Comparison of ENCODE assay signal across 26 cellular contexts in the genomic region with DNA sequence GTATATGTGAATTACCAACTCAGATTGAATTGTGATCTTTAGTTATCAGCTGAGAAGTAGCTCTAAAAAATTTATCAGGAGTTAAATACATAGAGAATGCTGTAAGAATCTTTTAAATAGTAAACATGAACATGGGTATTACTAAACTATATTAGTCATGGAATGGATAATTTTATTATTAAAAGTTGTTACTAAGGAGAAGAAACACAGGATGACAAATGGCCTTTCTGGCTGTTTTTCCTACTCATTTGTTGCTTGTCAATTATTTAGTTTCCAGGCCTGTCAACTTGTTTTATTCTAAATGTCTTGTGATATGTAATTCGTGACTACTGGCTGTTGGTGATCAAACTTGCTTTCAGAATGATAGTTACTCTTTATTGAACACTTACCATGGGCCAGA. TPM values are rescaled to one million over a fixed set of nuclear protein-coding genes. Genes with fewer than 3 reads are reported as not detected.
DNase-seq lines count a peak whose midpoint lies in the region; ATAC-seq, FAIRE-seq and TF ChIP-seq lines count a peak whose summit lies in the region.
"Had no signal": no experiment of that assay in that cellular context is flagged by ENCODE, and none has a peak within 500 bp of the region (broad histone marks: within the 10 kb centered on the region; RNA-seq: fewer than 3 reads in every experiment).

No MANE protein-coding gene starts in this region.

- H3K4me1 Mint-ChIP-seq in WTC11, result peaks cover 26% of the 10 kb centered on the region
- H3K4me1 Mint-ChIP-seq: IgD-negative memory B cell had no signal

- no peaks in the 10 kb centered on the region for H4K20me1 ChIP-seq in endothelial cell of umbilical vein (replicated peaks; ENCODE audit: control insufficient read depth, extremely low read depth, insufficient read depth, low read length)
- H4K20me1 ChIP-seq: BLaER1 had no signal

- TF ChIP-seq POLR2A in endothelial cell of umbilical vein (IDR thresholded peaks at IDR 0.05; ENCODE audit: low read depth, low read length), result no peak

- no peaks in the 10 kb centered on the region for H3K4me1 ChIP-seq in endothelial cell of umbilical vein (ENCODE audit: control insufficient read depth, extremely low read depth, insufficient read depth, low read length)
- H3K4me1 ChIP-seq: BLaER1 had no signal

- no peak overlapping the region for H3K27ac ChIP-seq in endothelial cell of umbilical vein (ENCODE audit: insufficient read depth, low read depth, low read length)
- H3K27ac ChIP-seq: BLaER1, HL-60, KMS-11, RWPE1, SK-N-MC had no signal

- no peak overlapping the region for H3K4me3 ChIP-seq in endothelial cell of umbilical vein (replicated peaks in 1 of 3; ENCODE audit: insufficient read depth in 1 of 3, low read depth in 1 of 3, low read length in 3 of 3)
- H3K4me3 ChIP-seq: BLaER1, SK-N-MC had no signal

- no peaks in the 10 kb centered on the region for H3K9me3 ChIP-seq in endothelial cell of umbilical vein (replicated peaks; ENCODE audit: control insufficient read depth, insufficient read depth, low read length)
- H3K9me3 ChIP-seq: BLaER1 had no signal

- no peak overlapping the region for H3K27ac Mint-ChIP-seq in WTC11
- H3K27ac Mint-ChIP-seq: CD4-positive, CD25-positive, alpha-beta regulatory T cell; IgD-negative memory B cell had no signal

- no peaks in the 10 kb centered on the region for H3K27me3 ChIP-seq in endothelial cell of umbilical vein (ENCODE audit: control insufficient read depth in 2 of 2, insufficient read depth in 2 of 2, low read length in 2 of 2)
- H3K27me3 ChIP-seq: BLaER1 had no signal

- H3K36me3 Mint-ChIP-seq in WTC11, result peaks cover 53% of the 10 kb centered on the region

- dilution Hi-C loops in endothelial cell of umbilical vein (cut with MboI; ENCODE audit: extremely low pct_ligation_motif_present, low sequenced_read_pairs), result no loop called here

- POLR2A ChIA-PET in endothelial cell of umbilical vein (lab: Charles Lee) (no interaction called here), WTC11 (lab: Charles Lee) (no interaction called here)

- TF ChIP-seq CTCF in D721Med (IDR thresholded peaks at IDR 0.05; ENCODE audit: insufficient read depth, missing control alignments) (no peak), endothelial cell of umbilical vein (IDR thresholded peaks at IDR 0.05; ENCODE audit: extremely low read depth in 1 of 2, insufficient read depth in 1 of 2, low read depth in 1 of 2, low read length in 2 of 2) (no peak), WTC11 (IDR thresholded peaks at IDR 0.05) (no peak)

- H3K9ac ChIP-seq in endothelial cell of umbilical vein (replicated peaks; ENCODE audit: extremely low read depth, insufficient read depth, low read length), result no peak overlapping the region
- H3K9ac ChIP-seq: BLaER1, KMS-11 had no signal

- CTCF ChIA-PET in endothelial cell of umbilical vein (lab: Charles Lee), result interaction anchor here (1.0 to 8.5 kb wide), 5 partner anchors 10 to 844 kb away, joined by 3 to 51 read pairs (median 6); partner anchors contain the start of gene TBPL2
- CTCF ChIA-PET in WTC11 (lab: Charles Lee), result interaction anchor here (1.2 kb wide), 1 partner anchor 198 kb away, joined by 3 read pairs; the partner anchor contains the start of gene TBPL2

- ATAC-seq in WTC11 (no peak), GM18868 (IDR thresholded peaks at IDR 0.05; ENCODE audit: unreplicated experiment) (no peak)
- ATAC-seq: HCT116, Panc1 had no signal

- H3K9me3 Mint-ChIP-seq in WTC11, result no peaks in the 10 kb centered on the region
- H3K9me3 Mint-ChIP-seq: CD4-positive, CD25-positive, alpha-beta regulatory T cell; IgD-negative memory B cell had no signal

- no TSS peak for BruUV-seq in endothelial cell of umbilical vein (replicated peaks; lab: Mats Ljungman, UMichigan)

- H3K4me2 ChIP-seq in endothelial cell of umbilical vein (ENCODE audit: insufficient read depth, low read length), result no peak overlapping the region
- H3K4me2 ChIP-seq: BLaER1, KMS-11 had no signal

- no peaks in the 10 kb centered on the region for H3K27me3 Mint-ChIP-seq in WTC11 (ENCODE audit: low read depth)
- H3K27me3 Mint-ChIP-seq: CD4-positive, CD25-positive, alpha-beta regulatory T cell; IgD-negative memory B cell had no signal

- DNase-seq in D721Med (ENCODE audit: insufficient read length, low spot score) (no peak), M059J (ENCODE audit: low read depth) (peak; percentile 8), endothelial cell of umbilical vein (ENCODE audit: low read depth, low spot score) (peak; percentile 16), myocyte (ENCODE audit: low read depth) (peak; percentile 10), WTC11 (ENCODE audit: low spot score) (no peak), putamen (ENCODE audit: low spot score) (no peak)
- DNase-seq: CD4-positive, CD25-positive, alpha-beta regulatory T cell; NCI-H1092 treated with DMSO at 0.1 percent for 48 hours; NCI-H1436; NCI-H187; NCI-H2081 treated with DMSO at 0.1 percent for 48 hours; NCI-H2171; NCI-H226; NCI-H510A; NCI-H69; SHP77 had no signal

- FAIRE-seq in D721Med (lab: Jason Lieb, UNC) (peak; percentile 6), endothelial cell of umbilical vein (lab: Jason Lieb, UNC) (no peak)
- FAIRE-seq: GM18507 had no signal

- H3K36me3 ChIP-seq in endothelial cell of umbilical vein (ENCODE audit: control insufficient read depth in 2 of 2, extremely low read depth in 1 of 2, insufficient read depth in 2 of 2, low read length in 2 of 2), result peaks cover 3 to 37% of the 10 kb centered on the region in 2 experiments

- H3K79me2 ChIP-seq in endothelial cell of umbilical vein (ENCODE audit: control insufficient read depth, insufficient read depth, low read length), result no peaks in the 10 kb centered on the region

- H3K9me1 ChIP-seq in endothelial cell of umbilical vein (replicated peaks; ENCODE audit: control insufficient read depth, extremely low read depth, insufficient read depth, low read length), result no peaks in the 10 kb centered on the region

- intact Hi-C loops in endothelial cell of umbilical vein (cut with micrococcal nuclease), result loop anchor here (10.0 kb wide), 1 partner anchor 194 kb away; the partner anchor contains the start of gene TBPL2

- H3K4me3 Mint-ChIP-seq in WTC11, result no peak overlapping the region
- H3K4me3 Mint-ChIP-seq: CD4-positive, CD25-positive, alpha-beta regulatory T cell; IgD-negative memory B cell had no signal

- H2AFZ ChIP-seq in endothelial cell of umbilical vein (ENCODE audit: low read depth, low read length), result no peak overlapping the region

TF ChIP-seq in endothelial cell of umbilical vein, 7 proteins besides CTCF, POLR2A, EP300 and RAD21:
- TF ChIP-seq MYC (IDR thresholded peaks at IDR 0.05; ENCODE audit: low read depth, low read length) (no peak), MAX (IDR thresholded peaks at IDR 0.05; ENCODE audit: insufficient read depth, insufficient read length) (no peak), JUN (IDR thresholded peaks at IDR 0.05; ENCODE audit: borderline replicate concordance, insufficient read depth, insufficient read length, low read depth) (no peak), GATA2 (IDR thresholded peaks at IDR 0.05; ENCODE audit: insufficient read depth, insufficient read length, low read depth, low read length) (no peak), EZH2 (IDR thresholded peaks at IDR 0.05; ENCODE audit: borderline replicate concordance, low read depth, low read length, severe bottlenecking) (no peak), FOS (IDR thresholded peaks at IDR 0.05; ENCODE audit: borderline replicate concordance, insufficient read depth, low read length) (no peak), POLR2AphosphoS5 (IDR thresholded peaks at IDR 0.05; ENCODE audit: insufficient read depth, low read depth, low read length) (no peak)

TF ChIP-seq in WTC11, 78 proteins besides CTCF, POLR2A, EP300 and RAD21 (continues in another document):
- TF ChIP-seq ZBTB21 (CRISPR knock-in tag; IDR thresholded peaks at IDR 0.05; ENCODE audit: borderline replicate concordance) (no peak), TCF7 (CRISPR knock-in tag; IDR thresholded peaks at IDR 0.05; ENCODE audit: low read depth) (no peak), ZNF263 (CRISPR knock-in tag; IDR thresholded peaks at IDR 0.05; ENCODE audit: low read depth) (no peak), RORB (CRISPR knock-in tag; IDR thresholded peaks at IDR 0.05) (no peak), TEAD4 (CRISPR knock-in tag; IDR thresholded peaks at IDR 0.05) (no peak), TP53 (CRISPR knock-in tag; IDR thresholded peaks at IDR 0.05) (no peak), NR3C1 (CRISPR knock-in tag; conservative IDR thresholded peaks at IDR 0.05; ENCODE audit: low read depth) (no peak), ZNF423 (CRISPR knock-in tag; IDR thresholded peaks at IDR 0.05) (no peak), HMGA2 (CRISPR knock-in tag; IDR thresholded peaks at IDR 0.05) (no peak), ZNF317 (CRISPR knock-in tag; IDR thresholded peaks at IDR 0.05; ENCODE audit: borderline replicate concordance, low read depth) (no peak), CREB1 (CRISPR knock-in tag; IDR thresholded peaks at IDR 0.05) (no peak)
- TF ChIP-seq, protein P1, sequence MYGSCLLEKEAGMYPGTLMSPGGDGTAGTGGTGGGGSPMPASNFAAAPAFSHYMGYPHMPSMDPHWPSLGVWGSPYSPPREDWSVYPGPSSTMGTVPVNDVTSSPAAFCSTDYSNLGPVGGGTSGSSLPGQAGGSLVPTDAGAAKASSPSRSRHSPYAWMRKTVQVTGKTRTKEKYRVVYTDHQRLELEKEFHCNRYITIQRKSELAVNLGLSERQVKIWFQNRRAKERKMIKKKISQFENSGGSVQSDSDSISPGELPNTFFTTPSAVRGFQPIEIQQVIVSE (CRISPR knock-in tag; IDR thresholded peaks at IDR 0.05; ENCODE audit: borderline replicate concordance), result no peak

RNA-seq across cellular contexts. Expression of gene KTN1, which starts 58.7 kb away (rescaled TPM):
- 74.6 and 76.6 TPM in 2 replicates for total RNA-seq in M059J (2014; rRNA removed; shearing (Covaris generic))
- 135 and 148 TPM in 2 replicates for total RNA-seq in endothelial cell of umbilical vein
- 21.2 and 33.2 TPM in 2 replicates for polyA plus RNA-seq in endothelial cell of umbilical vein
- polyA plus RNA-seq in endothelial cell of umbilical vein (2011; cell fraction: cytosol; rRNA removed), result 40.5 and 47.4 TPM in 2 replicates
- 66.0 and 97.3 TPM in 2 replicates for polyA plus RNA-seq in endothelial cell of umbilical vein (2011; cell fraction: nucleus; rRNA removed)
- 98.0 and 138 TPM in 2 replicates for polyA plus RNA-seq in endothelial cell of umbilical vein (2012)
- polyA minus RNA-seq in endothelial cell of umbilical vein, result 19.7 and 32.3 TPM in 2 replicates
- polyA minus RNA-seq in endothelial cell of umbilical vein (2011; cell fraction: cytosol; rRNA and poly(A)+ RNA removed), result 55.5 TPM
- 97.9 and 133 TPM in 2 replicates for polyA minus RNA-seq in endothelial cell of umbilical vein (2011; cell fraction: nucleus; rRNA and poly(A)+ RNA removed)
- total RNA-seq in myocyte, result 203 and 227 TPM in 2 replicates
- 58.0 TPM for polyA plus RNA-seq in myocyte (2012)
- 122 to 125 TPM (median 123 TPM) in 3 replicates for total RNA-seq in WTC11 (2021)

Comparison
In these comparisons a context has a peak if more than half of its experiments do, and no peak if none do; other contexts are left out.
1. DNase-seq: peak in M059J (single experiment), endothelial cell of umbilical vein (single experiment) and myocyte (single experiment); none in D721Med (single experiment), WTC11 (single experiment) and putamen (single experiment).